ENCODE assay signal across 3 cellular contexts in the genomic region with DNA sequence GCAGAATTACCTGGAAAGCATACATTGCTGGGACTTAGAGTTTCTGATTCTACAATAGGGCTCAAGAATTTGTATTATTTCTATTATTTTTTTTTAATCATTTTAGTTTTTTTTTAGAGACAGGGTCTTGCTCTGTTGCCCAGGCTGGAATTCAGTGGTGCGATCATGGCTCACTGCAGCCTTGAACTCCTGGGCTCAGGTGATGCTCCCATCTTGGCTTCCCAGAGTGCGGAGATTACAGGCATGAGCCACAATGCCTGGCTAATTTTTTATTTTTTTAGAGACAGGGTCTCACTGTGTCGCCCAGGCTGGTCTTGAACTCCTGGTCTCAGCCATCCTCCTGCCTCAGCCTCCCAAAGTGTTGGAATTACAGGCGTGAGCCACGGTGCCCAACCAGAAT.
TF ChIP-seq lines count a peak whose summit lies in the region.

No MANE protein-coding gene starts in this region.

TF ChIP-seq in A549, 52 proteins besides CTCF, POLR2A, EP300 and RAD21 (continued from another document):
- TF ChIP-seq EHF (CRISPR knock-in tag; IDR thresholded peaks at IDR 0.05): no peak
- no peak for TF ChIP-seq E2F6 (IDR thresholded peaks at IDR 0.05; ENCODE audit: borderline replicate concordance, low read depth)
- TF ChIP-seq CHD2 (IDR thresholded peaks at IDR 0.05; ENCODE audit: low read length, partially characterized antibody): no peak
- no peak for TF ChIP-seq RARB (CRISPR knock-in tag; IDR thresholded peaks at IDR 0.05)
- TF ChIP-seq TFCP2L1 (CRISPR knock-in tag; IDR thresholded peaks at IDR 0.05): no peak
- TF ChIP-seq RFX5 (IDR thresholded peaks at IDR 0.05): no peak
- TF ChIP-seq MAZ (IDR thresholded peaks at IDR 0.05; ENCODE audit: borderline replicate concordance, low read depth, low read length): no peak
- no peak for TF ChIP-seq FOXS1 (CRISPR knock-in tag; IDR thresholded peaks at IDR 0.05)
- no peak for TF ChIP-seq CHD4 (IDR thresholded peaks at IDR 0.05; ENCODE audit: borderline replicate concordance)
- TF ChIP-seq POLR2AphosphoS2 (conservative IDR thresholded peaks at IDR 0.05; ENCODE audit: low read length): no peak
- no peak for TF ChIP-seq HEYL (CRISPR knock-in tag; IDR thresholded peaks at IDR 0.05)
- no peak for TF ChIP-seq NFE2L2 (conservative IDR thresholded peaks at IDR 0.05; ENCODE audit: low read length)
- no peak for TF ChIP-seq MAX (IDR thresholded peaks at IDR 0.05)
- no peak for TF ChIP-seq CBX8 (IDR thresholded peaks at IDR 0.05)
- no peak for TF ChIP-seq RCOR1 (IDR thresholded peaks at IDR 0.05; ENCODE audit: low read depth, low read length)
- no peak for TF ChIP-seq NR3C1 (IDR thresholded peaks at IDR 0.05)

TF ChIP-seq in HCT116, 20 proteins besides CTCF, POLR2A, EP300 and RAD21:
- TF ChIP-seq ZFX (IDR thresholded peaks at IDR 0.05) (no peak), MAX (IDR thresholded peaks at IDR 0.05) (no peak), ZBTB33 (IDR thresholded peaks at IDR 0.05; ENCODE audit: extremely low read depth, insufficient replicate concordance, low read length) (no peak), EGR1 (IDR thresholded peaks at IDR 0.05; ENCODE audit: low read depth) (no peak), JUND (IDR thresholded peaks at IDR 0.05) (no peak), SRF (IDR thresholded peaks at IDR 0.05; ENCODE audit: low read depth) (no peak), EZH2phosphoT487 (IDR thresholded peaks at IDR 0.05; ENCODE audit: borderline replicate concordance) (no peak), CBX3 (IDR thresholded peaks at IDR 0.05; ENCODE audit: low read depth) (no peak), EZH2 (IDR thresholded peaks at IDR 0.05) (no peak), ELF1 (IDR thresholded peaks at IDR 0.05; ENCODE audit: borderline replicate concordance, low read depth) (no peak), ZNF274 (IDR thresholded peaks at IDR 0.05; ENCODE audit: low read depth, low read length) (no peak), TCF7L2 (IDR thresholded peaks at IDR 0.05; ENCODE audit: borderline replicate concordance, extremely low read depth, insufficient read depth, insufficient read length) (no peak), FOSL1 (IDR thresholded peaks at IDR 0.05; ENCODE audit: low read depth) (no peak), CEBPB (IDR thresholded peaks at IDR 0.05; ENCODE audit: low read depth) (no peak), POLR2AphosphoS5 (IDR thresholded peaks at IDR 0.05; ENCODE audit: low read depth, low read length) (no peak), SP1 (IDR thresholded peaks at IDR 0.05; ENCODE audit: low read depth) (no peak), YY1 (IDR thresholded peaks at IDR 0.05; ENCODE audit: extremely low read depth, insufficient replicate concordance, low read depth, low read length) (no peak)
- TF ChIP-seq, protein P1, sequence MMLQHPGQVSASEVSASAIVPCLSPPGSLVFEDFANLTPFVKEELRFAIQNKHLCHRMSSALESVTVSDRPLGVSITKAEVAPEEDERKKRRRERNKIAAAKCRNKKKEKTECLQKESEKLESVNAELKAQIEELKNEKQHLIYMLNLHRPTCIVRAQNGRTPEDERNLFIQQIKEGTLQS (IDR thresholded peaks at IDR 0.05): no peak
- TF ChIP-seq, protein P2, sequence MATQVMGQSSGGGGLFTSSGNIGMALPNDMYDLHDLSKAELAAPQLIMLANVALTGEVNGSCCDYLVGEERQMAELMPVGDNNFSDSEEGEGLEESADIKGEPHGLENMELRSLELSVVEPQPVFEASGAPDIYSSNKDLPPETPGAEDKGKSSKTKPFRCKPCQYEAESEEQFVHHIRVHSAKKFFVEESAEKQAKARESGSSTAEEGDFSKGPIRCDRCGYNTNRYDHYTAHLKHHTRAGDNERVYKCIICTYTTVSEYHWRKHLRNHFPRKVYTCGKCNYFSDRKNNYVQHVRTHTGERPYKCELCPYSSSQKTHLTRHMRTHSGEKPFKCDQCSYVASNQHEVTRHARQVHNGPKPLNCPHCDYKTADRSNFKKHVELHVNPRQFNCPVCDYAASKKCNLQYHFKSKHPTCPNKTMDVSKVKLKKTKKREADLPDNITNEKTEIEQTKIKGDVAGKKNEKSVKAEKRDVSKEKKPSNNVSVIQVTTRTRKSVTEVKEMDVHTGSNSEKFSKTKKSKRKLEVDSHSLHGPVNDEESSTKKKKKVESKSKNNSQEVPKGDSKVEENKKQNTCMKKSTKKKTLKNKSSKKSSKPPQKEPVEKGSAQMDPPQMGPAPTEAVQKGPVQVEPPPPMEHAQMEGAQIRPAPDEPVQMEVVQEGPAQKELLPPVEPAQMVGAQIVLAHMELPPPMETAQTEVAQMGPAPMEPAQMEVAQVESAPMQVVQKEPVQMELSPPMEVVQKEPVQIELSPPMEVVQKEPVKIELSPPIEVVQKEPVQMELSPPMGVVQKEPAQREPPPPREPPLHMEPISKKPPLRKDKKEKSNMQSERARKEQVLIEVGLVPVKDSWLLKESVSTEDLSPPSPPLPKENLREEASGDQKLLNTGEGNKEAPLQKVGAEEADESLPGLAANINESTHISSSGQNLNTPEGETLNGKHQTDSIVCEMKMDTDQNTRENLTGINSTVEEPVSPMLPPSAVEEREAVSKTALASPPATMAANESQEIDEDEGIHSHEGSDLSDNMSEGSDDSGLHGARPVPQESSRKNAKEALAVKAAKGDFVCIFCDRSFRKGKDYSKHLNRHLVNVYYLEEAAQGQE (IDR thresholded peaks at IDR 0.05; ENCODE audit: low read depth): no peak

TF ChIP-seq in K562, 482 proteins besides CTCF, POLR2A, EP300 and RAD21 (continued from another document):
- peak; percentile 7; the same call in 1 of the 2 replicates for TF ChIP-seq ZNF121 (CRISPR knock-in tag; conservative IDR thresholded peaks at IDR 0.05)
